ENCODE assay signal across 21 cellular contexts in genomic region chr10:66292456-66292855, GRCh38.
DNase-seq lines count a peak whose midpoint lies in the region; ATAC-seq, FAIRE-seq and TF ChIP-seq lines count a peak whose summit lies in the region.
"Had no signal": no experiment of that assay in that cellular context is flagged by ENCODE, and none has a peak within 500 bp of the region (broad histone marks: within the 10 kb centered on the region; RNA-seq: fewer than 3 reads in every experiment).

No MANE protein-coding gene starts in this region.

- H3K27me3 ChIP-seq in IMR-90 (ENCODE audit: control insufficient read depth, insufficient read depth, low read length) = no peaks in the 10 kb centered on the region
- H3K27me3 ChIP-seq: BE2C, BLaER1 had no signal

- H3K9me3 ChIP-seq in A549 (no peaks in the 10 kb centered on the region), IMR-90 (ENCODE audit: control insufficient read depth, insufficient read depth, low read length) (no peaks in the 10 kb centered on the region)
- H3K9me3 ChIP-seq: BE2C, BLaER1 had no signal

- no TSS peak for BruUV-seq in IMR-90 (replicated peaks; lab: Mats Ljungman, UMichigan)

- H2AFZ ChIP-seq in IMR-90 (replicated peaks; ENCODE audit: low read length, poor library complexity) = no peak overlapping the region

- no peak overlapping the region for H4K91ac ChIP-seq in IMR-90 (ENCODE audit: insufficient read depth, low read depth, low read length)

- peaks cover 13% of the 10 kb centered on the region; the same call in 1 of the 2 replicates for H3K9me3 Mint-ChIP-seq in HFFc6

- H3K14ac ChIP-seq in IMR-90 (replicated peaks; ENCODE audit: low read depth, low read length) = no peak overlapping the region

- intact Hi-C loops in IMR-90 (cut with micrococcal nuclease) = no loop called here

- dilution Hi-C loops in IMR-90 (cut with HindIII; ENCODE audit: low sequenced_read_pairs, unreplicated experiment) = no loop called here

- H3K36me3 ChIP-seq in IMR-90 (ENCODE audit: control insufficient read depth, insufficient read depth, low read length) = no peaks in the 10 kb centered on the region
- H3K36me3 ChIP-seq: BE2C, BLaER1 had no signal

- H3K23ac ChIP-seq in IMR-90 (ENCODE audit: low read depth, low read length) = no peak overlapping the region

- no peak for ATAC-seq in A549
- no peak for ATAC-seq in IMR-90 (ENCODE audit: low read depth)

- no peak overlapping the region for H3K27ac Mint-ChIP-seq in HFFc6
- H3K27ac Mint-ChIP-seq: CD14-positive monocyte; CD4-positive, alpha-beta memory T cell; CD4-positive, CD25-positive, alpha-beta regulatory T cell; CD8-positive, alpha-beta memory T cell had no signal

- H3K4me1 Mint-ChIP-seq in HFFc6 (ENCODE audit: low read depth) = no peaks in the 10 kb centered on the region
- H3K4me1 Mint-ChIP-seq: CD14-positive monocyte; CD4-positive, alpha-beta memory T cell; CD4-positive, CD25-positive, alpha-beta regulatory T cell; CD8-positive, alpha-beta memory T cell had no signal

- H2BK20ac ChIP-seq in IMR-90 (ENCODE audit: low read depth, low read length) = no peak overlapping the region

- H3K79me1 ChIP-seq in IMR-90 (ENCODE audit: low read depth in 1 of 2, low read length in 2 of 2) = no peaks in the 10 kb centered on the region

- no peak overlapping the region for H2AK9ac ChIP-seq in IMR-90 (replicated peaks; ENCODE audit: low read depth, low read length, poor library complexity)

- H3K27me3 Mint-ChIP-seq in HFFc6 (ENCODE audit: insufficient read depth) = no peaks in the 10 kb centered on the region
- H3K27me3 Mint-ChIP-seq: CD4-positive, alpha-beta memory T cell; CD4-positive, CD25-positive, alpha-beta regulatory T cell; CD8-positive, alpha-beta memory T cell had no signal

- no peak overlapping the region for H3K27ac ChIP-seq in A549
- H3K27ac ChIP-seq in IMR-90 (ENCODE audit: insufficient read depth, low read length) = no peak overlapping the region
- H3K27ac ChIP-seq: 22Rv1, BLaER1 had no signal

- H3K4me1 ChIP-seq in A549 (no peaks in the 10 kb centered on the region), IMR-90 (ENCODE audit: control insufficient read depth, insufficient read depth, low read length) (no peaks in the 10 kb centered on the region)
- H3K4me1 ChIP-seq: BE2C, BLaER1 had no signal

- no peak overlapping the region for H2AK5ac ChIP-seq in IMR-90 (ENCODE audit: low read depth, low read length)

- H3K9ac ChIP-seq in IMR-90 (ENCODE audit: low read depth, low read length) = no peak overlapping the region
- H3K9ac ChIP-seq: BLaER1 had no signal

- H3K56ac ChIP-seq in IMR-90 (ENCODE audit: extremely low read depth, insufficient read depth, low read length) = no peak overlapping the region

- no peak overlapping the region for H3K4ac ChIP-seq in IMR-90 (ENCODE audit: low read depth, low read length)

- no peak overlapping the region for H3K18ac ChIP-seq in IMR-90 (ENCODE audit: low read depth, low read length)

- no peak overlapping the region for H3K4me2 ChIP-seq in A549
- H3K4me2 ChIP-seq in IMR-90 (ENCODE audit: low read depth, low read length) = no peak overlapping the region
- H3K4me2 ChIP-seq: BLaER1 had no signal

- FAIRE-seq in A549 (lab: Jason Lieb, UNC) = no peak
- FAIRE-seq: G401.6, GM12891 had no signal

- WGBS in A549 (ENCODE audit: missing lambda C conversion rate) = 0% methylated on average over 1 of the region's 1 CpG
- WGBS in IMR-90 (ENCODE audit: extremely low coverage in 2 of 2, insufficient read length in 1 of 2), 2 experiments = no CpG with 5 or more reads among the region's 1 CpG

- H3K36me3 Mint-ChIP-seq in HFFc6 (ENCODE audit: low read depth) = no peaks in the 10 kb centered on the region
- H3K36me3 Mint-ChIP-seq: CD14-positive monocyte; CD4-positive, alpha-beta memory T cell; CD4-positive, CD25-positive, alpha-beta regulatory T cell; CD8-positive, alpha-beta memory T cell had no signal

- TF ChIP-seq CTCF in A549 (IDR thresholded peaks at IDR 0.05) (no peak), IMR-90 (conservative IDR thresholded peaks at IDR 0.05; ENCODE audit: low read depth, low read length) (no peak), retinal pigment epithelial cell (conservative IDR thresholded peaks at IDR 0.05; ENCODE audit: low read depth, low read length) (no peak), HFFc6 (IDR thresholded peaks at IDR 0.05) (no peak)

- TF ChIP-seq RAD21 in A549 (conservative IDR thresholded peaks at IDR 0.05 in 1 of 2, IDR thresholded peaks at IDR 0.05 in 1 of 2) (no peak), IMR-90 (IDR thresholded peaks at IDR 0.05; ENCODE audit: low read length) (no peak)

- no peak overlapping the region for H4K5ac ChIP-seq in IMR-90 (ENCODE audit: low read depth, low read length)

- no peak for TF ChIP-seq POLR2A in A549 (IDR thresholded peaks at IDR 0.05; ENCODE audit: low read length)
- TF ChIP-seq POLR2A in IMR-90 (IDR thresholded peaks at IDR 0.05; ENCODE audit: low read depth, low read length) = no peak

- H2BK5ac ChIP-seq in IMR-90 (ENCODE audit: low read depth, low read length, poor library complexity, severe bottlenecking) = no peak overlapping the region

- H2BK120ac ChIP-seq in IMR-90 (ENCODE audit: low read depth, low read length) = no peak overlapping the region

- H3K4me3 Mint-ChIP-seq in HFFc6 = no peak overlapping the region
- H3K4me3 Mint-ChIP-seq: CD14-positive monocyte; CD4-positive, alpha-beta memory T cell; CD4-positive, CD25-positive, alpha-beta regulatory T cell; CD8-positive, alpha-beta memory T cell had no signal

- POLR2A ChIA-PET in A549 (lab: Yijun Ruan, JAX) (no interaction called here), IMR-90 (lab: Charles Lee; ENCODE audit: unreplicated experiment) (no interaction called here)

- DNase-seq in NCI-H82 (lab: John Stamatoyannopoulos, UW) (peak; percentile 19), NCI-H82 treated with DMSO at 0.1 percent for 48 hours (lab: John Stamatoyannopoulos, UW; ENCODE audit: unreplicated experiment) (no peak), A549 (ENCODE audit: low read depth in 1 of 2, low spot score in 1 of 2) (no peak), IMR-90 (no peak), retinal pigment epithelial cell (ENCODE audit: low read depth) (peak; percentile 55), HFFc6 (no peak)
- DNase-seq in stimulated activated naive CD4-positive, alpha-beta T cell treated with Interleukin-2 at 50 U/mL for 16 hours (lab: John Stamatoyannopoulos, UW) = no peak
- DNase-seq: ACHN; BE2C; C1 segment of cervical spinal cord; CD4-positive, alpha-beta memory T cell; CD4-positive, CD25-positive, alpha-beta regulatory T cell; CD8-positive, alpha-beta memory T cell; COR-L47; DMS79 treated with DMSO at 0.1 percent for 48 hours; GF-D8 had no signal

- H3K4me3 ChIP-seq in A549 (no peak overlapping the region), IMR-90 (ENCODE audit: insufficient read depth, low read depth, low read length) (no peak overlapping the region), retinal pigment epithelial cell (ENCODE audit: low read length) (no peak overlapping the region)
- H3K4me3 ChIP-seq: BLaER1 had no signal

- H3K9me1 ChIP-seq in IMR-90 (ENCODE audit: insufficient read depth, low read length) = no peaks in the 10 kb centered on the region

- CTCF ChIA-PET in A549 (lab: Yijun Ruan, JAX) (no interaction called here), IMR-90 (lab: Yijun Ruan, JAX) (no interaction called here)

- TF ChIP-seq EP300 in A549 (IDR thresholded peaks at IDR 0.05) = no peak

- no peak overlapping the region for H4K8ac ChIP-seq in IMR-90 (ENCODE audit: low read depth in 2 of 2, low read length in 2 of 2)

- H2BK15ac ChIP-seq in IMR-90 (ENCODE audit: low read depth, low read length) = no peak overlapping the region

- H4K20me1 ChIP-seq in IMR-90 (ENCODE audit: insufficient read depth, low read length) = no peaks in the 10 kb centered on the region
- H4K20me1 ChIP-seq: BLaER1 had no signal

- in situ Hi-C loops in IMR-90 (cut with MboI; ENCODE audit: low sequenced_read_pairs) = no loop called here

TF ChIP-seq in A549, 52 proteins besides CTCF, POLR2A, EP300 and RAD21:
- no peak for TF ChIP-seq USF2 (IDR thresholded peaks at IDR 0.05)
- no peak for TF ChIP-seq HOXB13 (CRISPR knock-in tag; IDR thresholded peaks at IDR 0.05; ENCODE audit: low read depth)
- TF ChIP-seq POLR2AphosphoS2 (conservative IDR thresholded peaks at IDR 0.05; ENCODE audit: low read length) = no peak
- TF ChIP-seq MAFK (IDR thresholded peaks at IDR 0.05; ENCODE audit: partially characterized antibody) = peak; percentile 26
TF ChIP-seq in A549: peak in this region for 1.

TF ChIP-seq in IMR-90, 13 proteins besides CTCF, POLR2A, EP300 and RAD21:
- TF ChIP-seq MAFK (IDR thresholded peaks at IDR 0.05; ENCODE audit: low read depth, low read length) (peak; percentile 88), BHLHE40 (IDR thresholded peaks at IDR 0.05; ENCODE audit: low read depth, low read length) (no peak)

Comparison
In these comparisons a context has a peak if more than half of its experiments do, and no peak if none do; other contexts are left out.
1. DNase-seq: peak in NCI-H82 (single experiment) and retinal pigment epithelial cell (single experiment); none in NCI-H82 treated with DMSO at 0.1 percent for 48 hours (single experiment), A549 (0 of 2), IMR-90 (single experiment), stimulated activated naive CD4-positive, alpha-beta T cell treated with Interleukin-2 at 50 U/mL for 16 hours (single experiment) and HFFc6 (single experiment).